ENCODE assay signal across 15 cellular contexts in the genomic region with DNA sequence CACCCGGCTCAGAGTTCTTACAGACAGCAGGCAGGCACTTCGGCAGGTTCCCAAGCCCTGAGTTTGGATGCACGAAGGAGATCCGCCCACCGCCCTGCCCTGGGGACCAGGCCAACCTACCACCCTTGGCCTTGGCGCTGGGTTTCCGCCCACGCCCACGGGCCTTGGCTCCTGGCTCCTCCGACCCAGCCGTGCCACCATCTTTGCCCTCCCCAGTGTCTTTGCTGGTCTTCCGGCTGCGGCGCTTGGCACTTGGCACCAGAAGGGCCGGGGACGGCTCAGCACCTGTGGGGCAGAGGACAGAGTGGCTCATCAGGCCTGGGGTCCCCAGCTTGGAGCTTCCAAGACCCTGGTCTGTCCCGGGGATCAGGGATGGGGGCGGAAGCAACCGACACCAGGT. TPM values are rescaled to one million over a fixed set of nuclear protein-coding genes. Genes with fewer than 3 reads are reported as not detected.
DNase-seq lines count a peak whose midpoint lies in the region; ATAC-seq, FAIRE-seq and TF ChIP-seq lines count a peak whose summit lies in the region.
"Had no signal": no experiment of that assay in that cellular context is flagged by ENCODE, and none has a peak within 500 bp of the region (broad histone marks: within the 10 kb centered on the region; RNA-seq: fewer than 3 reads in every experiment).

No MANE protein-coding gene starts in this region.

- no peak for TF ChIP-seq POLR2A in HepG2 (IDR thresholded peaks at IDR 0.05; ENCODE audit: insufficient read depth in 1 of 2, low read depth in 2 of 2, low read length in 2 of 2)
- no peak for TF ChIP-seq POLR2A in right lobe of liver (IDR thresholded peaks at IDR 0.05)

- H3K9ac ChIP-seq in HepG2 (ENCODE audit: insufficient read depth, low read depth, low read length) = no peak overlapping the region
- H3K9ac ChIP-seq: BLaER1 treated with 17β-estradiol and CSF1 and Interleukin-3, amounts not matched to agents 10 nM and 100 nM; KMS-11 had no signal

- H3K27ac ChIP-seq in HepG2 (ENCODE audit: extremely low read length, insufficient read depth, low read length) (no peak overlapping the region), right lobe of liver (no peak overlapping the region), osteoblast (ENCODE audit: low read depth, low read length) (no peak overlapping the region)
- H3K27ac ChIP-seq: BLaER1 treated with 17β-estradiol and CSF1 and Interleukin-3, amounts not matched to agents 10 nM and 100 nM; KMS-11 had no signal

- H4K20me1 ChIP-seq in HepG2 (ENCODE audit: insufficient read depth, low read length) = no peaks in the 10 kb centered on the region
- peaks cover 6% of the 10 kb centered on the region for H4K20me1 ChIP-seq in osteoblast (ENCODE audit: insufficient read depth, low read length)

- CTCF ChIA-PET in HepG2 (lab: Yijun Ruan, JAX; ENCODE audit: low intra/inter-chr PET ratio, low total read pairs) = no interaction called here

- TF ChIP-seq CTCF in HepG2 (CRISPR knock-in tag; IDR thresholded peaks at IDR 0.05) (no peak), right lobe of liver (IDR thresholded peaks at IDR 0.05) (no peak), osteoblast (IDR thresholded peaks at IDR 0.05; ENCODE audit: extremely low read depth, low read depth, low read length) (no peak)

- no peaks in the 10 kb centered on the region for H3K79me2 ChIP-seq in HepG2 (ENCODE audit: insufficient read depth, low read length)
- H3K79me2 ChIP-seq in osteoblast (ENCODE audit: insufficient read depth, low read length) = peaks cover 3% of the 10 kb centered on the region

- H3K9me3 ChIP-seq in HepG2 (ENCODE audit: low read length) (peaks cover 10% of the 10 kb centered on the region; the same call in 1 of the 2 replicates), right lobe of liver (no peaks in the 10 kb centered on the region), T-helper 17 cell (ENCODE audit: control insufficient read depth, low read length, poor library complexity, severe bottlenecking) (no peaks in the 10 kb centered on the region), osteoblast (ENCODE audit: low read depth, low read length) (no peaks in the 10 kb centered on the region)

- TF ChIP-seq EP300 in HepG2 (IDR thresholded peaks at IDR 0.05; ENCODE audit: low read depth in 2 of 2, low read length in 2 of 2) (no peak), HepG2 (CRISPR knock-in tag; IDR thresholded peaks at IDR 0.05; ENCODE audit: borderline replicate concordance) (no peak)

- in situ Hi-C loops in HepG2 (cut with HindIII; ENCODE audit: extremely low pct_ligation_motif_present, low pct_unique_long_range_greater_than_20kb) = no loop called here

- H3K4me2 ChIP-seq in HepG2 (ENCODE audit: low read depth, low read length) (no peak overlapping the region), osteoblast (ENCODE audit: insufficient read depth, low read length) (no peak overlapping the region)
- H3K4me2 ChIP-seq: BLaER1 treated with 17β-estradiol and CSF1 and Interleukin-3, amounts not matched to agents 10 nM and 100 nM; KMS-11 had no signal

- H2AFZ ChIP-seq in HepG2 (ENCODE audit: low read length) (no peak overlapping the region), osteoblast (ENCODE audit: low read length) (no peak overlapping the region)

- H3K27ac Mint-ChIP-seq in T-helper 17 cell = peak overlapping the region; percentile 27
- H3K27ac Mint-ChIP-seq: B cell; CD8-positive, alpha-beta T cell had no signal

- WGBS in HepG2 (ENCODE audit: low lambda C conversion rate) = 98% methylated on average over 10 of the region's 19 CpGs
- WGBS in right lobe of liver (ENCODE audit: insufficient coverage, low coverage, low lambda C conversion rate, missing lambda C conversion rate) = 92% methylated on average over 10 of the region's 19 CpGs

- POLR2A ChIA-PET in HepG2 (lab: Yijun Ruan, JAX) = no interaction called here

- BruUV-seq in HepG2 (replicated peaks; lab: Mats Ljungman, UMichigan) = no TSS peak

- H3K27me3 Mint-ChIP-seq in T-helper 17 cell = no peaks in the 10 kb centered on the region
- H3K27me3 Mint-ChIP-seq: B cell had no signal

- intact Hi-C loops in HepG2 (cut with micrococcal nuclease; ENCODE audit: unreplicated experiment) = no loop called here
- intact Hi-C loops in right lobe of liver (cut with DNase I) = no loop called here

- no peak for DNase-seq in HepG2 (ENCODE audit: low spot score)
- DNase-seq in right lobe of liver = no peak
- DNase-seq in T-helper 17 cell = no peak
- peak; percentile 35 for DNase-seq in osteoblast (ENCODE audit: insufficient read length, low spot score, missing footprints)
- no peak for DNase-seq in HT-29 (ENCODE audit: low spot score)
- DNase-seq: Calu3; CD8-positive, alpha-beta T cell; DMS79 treated with DMSO at 0.1 percent for 48 hours; GF-D8 had no signal

- no peak for TF ChIP-seq RAD21 in HepG2 (CRISPR knock-in tag; IDR thresholded peaks at IDR 0.05)

- ATAC-seq in HepG2 (no peak), right lobe of liver (no peak), T-helper 17 cell (no peak), GM21723 (IDR thresholded peaks at IDR 0.05; ENCODE audit: unreplicated experiment) (no peak), GM18867 (IDR thresholded peaks at IDR 0.05; ENCODE audit: unreplicated experiment) (no peak)
- ATAC-seq: CD8-positive, alpha-beta T cell; HCT116 had no signal

- no peaks in the 10 kb centered on the region for H3K27me3 ChIP-seq in HepG2 (ENCODE audit: control insufficient read depth in 1 of 2, insufficient read depth in 2 of 2, low read length in 2 of 2)
- H3K27me3 ChIP-seq in right lobe of liver = no peaks in the 10 kb centered on the region
- H3K27me3 ChIP-seq in osteoblast (ENCODE audit: insufficient read depth, low read length) = no peaks in the 10 kb centered on the region
- H3K27me3 ChIP-seq: BLaER1 treated with 17β-estradiol and CSF1 and Interleukin-3, amounts not matched to agents 10 nM and 100 nM had no signal

- no peak overlapping the region for H3K4me3 Mint-ChIP-seq in T-helper 17 cell
- H3K4me3 Mint-ChIP-seq: B cell; CD8-positive, alpha-beta T cell had no signal

- H3K4me1 ChIP-seq in HepG2 (ENCODE audit: insufficient read depth, low read length) = no peaks in the 10 kb centered on the region
- no peaks in the 10 kb centered on the region for H3K4me1 ChIP-seq in right lobe of liver
- H3K4me1 ChIP-seq in osteoblast (ENCODE audit: insufficient read depth, low read length) = no peaks in the 10 kb centered on the region
- H3K4me1 ChIP-seq: BLaER1 treated with 17β-estradiol and CSF1 and Interleukin-3, amounts not matched to agents 10 nM and 100 nM had no signal

- no peak overlapping the region for H3K4me3 ChIP-seq in HepG2 (replicated peaks in 1 of 3; ENCODE audit: insufficient read depth in 1 of 3, low read depth in 2 of 3, low read length in 3 of 3)
- no peak overlapping the region for H3K4me3 ChIP-seq in right lobe of liver
- H3K4me3 ChIP-seq in osteoblast (ENCODE audit: insufficient read depth, low read length) = no peak overlapping the region
- H3K4me3 ChIP-seq: BLaER1 treated with 17β-estradiol and CSF1 and Interleukin-3, amounts not matched to agents 10 nM and 100 nM had no signal

- H3K36me3 Mint-ChIP-seq in T-helper 17 cell (ENCODE audit: low read depth) = no peaks in the 10 kb centered on the region

- no peaks in the 10 kb centered on the region for H3K4me1 Mint-ChIP-seq in T-helper 17 cell
- H3K4me1 Mint-ChIP-seq: B cell had no signal

- no peak for FAIRE-seq in HepG2 (lab: Jason Lieb, UNC)

- H3K36me3 ChIP-seq in HepG2 (replicated peaks in 1 of 2; ENCODE audit: control insufficient read depth in 1 of 2, insufficient read depth in 2 of 2, low read length in 2 of 2) = peaks cover 10 to 24% of the 10 kb centered on the region in 2 experiments
- H3K36me3 ChIP-seq in right lobe of liver = peaks cover 0 to 49% (median 18%) of the 10 kb centered on the region in 4 donors
- peaks cover 36% of the 10 kb centered on the region for H3K36me3 ChIP-seq in osteoblast (ENCODE audit: insufficient read depth, low read length)

TF ChIP-seq in HepG2, 621 proteins besides CTCF, POLR2A, EP300 and RAD21 (continues in another document):
- peak; percentile 78 for TF ChIP-seq AGO2 (optimal IDR thresholded peaks at IDR 0.05; ENCODE audit: low read depth, low read length)

RNA-seq across cellular contexts. Expression of a gene that starts 32.1 kb away (rescaled TPM):
- total RNA-seq in HepG2 (2016; rRNA removed; fragmentation: Illumina TruSeq; extraction: Trizol) (21.2 and 31.7 TPM in 2 replicates), right lobe of liver (1 to 10 TPM; 1.5 to 7.7 (median 3.9) TPM), T-helper 17 cell (under 1 TPM; 0.47 to 0.55 TPM), osteoblast (0.88 and 1.1 TPM in 2 replicates)
- total RNA-seq in HepG2 (2016; cell fraction: cytosol; rRNA removed; fragmentation: Illumina TruSeq; extraction: Trizol; ENCODE audit: low read depth) = 33.8 and 34.7 TPM in 2 replicates
- 18.9 and 30.5 TPM in 2 replicates for total RNA-seq in HepG2 (2016; cell fraction: insoluble cytoplasmic fraction; rRNA removed; fragmentation: Illumina TruSeq; extraction: Trizol)
- 76.3 and 81.9 TPM in 2 replicates for total RNA-seq in HepG2 (2016; cell fraction: membrane; rRNA removed; fragmentation: Illumina TruSeq; extraction: Trizol)
- total RNA-seq in HepG2 (2016; cell fraction: nucleus; rRNA removed; fragmentation: Illumina TruSeq; extraction: Trizol) = 18.2 and 22.5 TPM in 2 replicates
- polyA plus RNA-seq in HepG2 (2011; rRNA removed) = 29.7 and 53.0 TPM in 2 replicates
- polyA plus RNA-seq in HepG2 (2011; cell fraction: cytosol; rRNA removed) = 23.1 and 35.9 TPM in 2 replicates
- polyA plus RNA-seq in HepG2 (2011; cell fraction: nucleus; rRNA removed) = 110 and 117 TPM in 2 replicates
- polyA plus RNA-seq in HepG2 (2012) = 21.6 and 26.5 TPM in 2 replicates
- polyA plus RNA-seq in HepG2 (2016; cell fraction: cytosol; fragmentation: Illumina TruSeq; extraction: Trizol; ENCODE audit: low read depth) = 78.6 and 80.2 TPM in 2 replicates
- 31.0 and 42.3 TPM in 2 replicates for polyA plus RNA-seq in HepG2 (2016; cell fraction: insoluble cytoplasmic fraction; fragmentation: Illumina TruSeq; extraction: Trizol; ENCODE audit: low read depth)
- 113 and 128 TPM in 2 replicates for polyA plus RNA-seq in HepG2 (2016; cell fraction: membrane; fragmentation: Illumina TruSeq; extraction: Trizol; ENCODE audit: low read depth)
- polyA plus RNA-seq in HepG2 (2016; cell fraction: nucleus; fragmentation: Illumina TruSeq; extraction: Trizol; ENCODE audit: insufficient read depth, low read depth) = 57.1 and 65.3 TPM in 2 replicates
- 1.5 and 136 TPM in 2 replicates for polyA minus RNA-seq in HepG2 (2011; rRNA and poly(A)+ RNA removed; ENCODE audit: low replicate concordance)
- polyA minus RNA-seq in HepG2 (2011; cell fraction: cytosol; rRNA and poly(A)+ RNA removed) = 23.7 and 26.6 TPM in 2 replicates
- 20.0 and 25.2 TPM in 2 replicates for polyA minus RNA-seq in HepG2 (2011; cell fraction: nucleus; rRNA and poly(A)+ RNA removed)
- total RNA-seq in HT-29 (2014; rRNA removed; shearing (Covaris generic)) = 7.1 and 8.5 TPM in 2 replicates
